1 cellular context compared by ENCODE assay signal in genomic region chr17:72121164-72122001, GRCh38.
A peak's percentile ranks its signal among the peaks of the same experiment; 100 is the strongest.
TF ChIP-seq lines count a peak whose summit lies in the region.

No MANE protein-coding gene starts in this region.

TF ChIP-seq in HepG2, 621 proteins besides CTCF, POLR2A, EP300 and RAD21 (continued from another document and continues in another):
- TF ChIP-seq MAZ (IDR thresholded peaks at IDR 0.05; ENCODE audit: borderline replicate concordance, low read depth, low read length) (no peak), MAZ (CRISPR knock-in tag; IDR thresholded peaks at IDR 0.05; ENCODE audit: low read depth) (peak; percentile 54; the same call in 1 of the 2 replicates), TFDP1 (CRISPR knock-in tag; IDR thresholded peaks at IDR 0.05; ENCODE audit: borderline replicate concordance) (0 out of 2 replicates have a peak, but pooled peaks have one; percentile 22), ZNF354B (CRISPR knock-in tag; IDR thresholded peaks at IDR 0.05) (no peak), ZSCAN29 (CRISPR knock-in tag; conservative IDR thresholded peaks at IDR 0.05) (no peak), ZNF572 (CRISPR knock-in tag; IDR thresholded peaks at IDR 0.05) (no peak; the same call in 1 of the 2 replicates), MED8 (CRISPR knock-in tag; IDR thresholded peaks at IDR 0.05; ENCODE audit: insufficient replicate concordance) (peak; percentile 74), ZNF674 (CRISPR knock-in tag; IDR thresholded peaks at IDR 0.05; ENCODE audit: low read depth) (no peak), CCAR2 (optimal IDR thresholded peaks at IDR 0.05; ENCODE audit: low read depth, low read length) (no peak), ZNF772 (CRISPR knock-in tag; IDR thresholded peaks at IDR 0.05) (no peak), SP2 (CRISPR knock-in tag; IDR thresholded peaks at IDR 0.05) (peak; percentile 61; the same call in 1 of the 2 replicates), NFATC3 (CRISPR knock-in tag; IDR thresholded peaks at IDR 0.05) (no peak), SP1 (IDR thresholded peaks at IDR 0.05) (no peak), SP1 (CRISPR knock-in tag; IDR thresholded peaks at IDR 0.05) (no peak; the same call in 1 of the 2 replicates), TCF7 (IDR thresholded peaks at IDR 0.05; ENCODE audit: low read depth) (no peak), ATF6 (CRISPR knock-in tag; conservative IDR thresholded peaks at IDR 0.05) (no peak), ZMYM4 (CRISPR knock-in tag; IDR thresholded peaks at IDR 0.05) (peak; percentile 29; the same call in 1 of the 2 replicates), IRF2 (CRISPR knock-in tag; IDR thresholded peaks at IDR 0.05) (peak; percentile 6; the same call in 1 of the 2 replicates), HDAC2 (CRISPR knock-in tag; IDR thresholded peaks at IDR 0.05) (peak; percentile 43; the same call in 1 of the 2 replicates), ZBTB4 (CRISPR knock-in tag; IDR thresholded peaks at IDR 0.05; ENCODE audit: borderline replicate concordance) (0 out of 2 replicates have a peak, but pooled peaks have one; percentile 46), HNRNPLL (IDR thresholded peaks at IDR 0.05; ENCODE audit: low read depth, low read length, poor library complexity, severe bottlenecking) (peak; percentile 62), ZNF484 (CRISPR knock-in tag; IDR thresholded peaks at IDR 0.05; ENCODE audit: borderline replicate concordance, low read depth) (no peak), ZNF232 (CRISPR knock-in tag; IDR thresholded peaks at IDR 0.05; ENCODE audit: borderline replicate concordance) (no peak; the same call in 1 of the 2 replicates), ZNF557 (CRISPR knock-in tag; IDR thresholded peaks at IDR 0.05) (no peak), MAFK (conservative IDR thresholded peaks at IDR 0.05 in 1 of 2, IDR thresholded peaks at IDR 0.05 in 1 of 2; ENCODE audit: low read length in 2 of 2) (no peak), HMG20A (CRISPR knock-in tag; IDR thresholded peaks at IDR 0.05; ENCODE audit: borderline replicate concordance) (no peak; the same call in 1 of the 2 replicates), ZBTB37 (CRISPR knock-in tag; IDR thresholded peaks at IDR 0.05) (no peak), SNAI1 (CRISPR knock-in tag; IDR thresholded peaks at IDR 0.05; ENCODE audit: borderline replicate concordance) (no peak), CBX5 (CRISPR knock-in tag; IDR thresholded peaks at IDR 0.05; ENCODE audit: borderline replicate concordance) (peak; percentile 78; the same call in 1 of the 2 replicates)
- TF ChIP-seq, protein P1, sequence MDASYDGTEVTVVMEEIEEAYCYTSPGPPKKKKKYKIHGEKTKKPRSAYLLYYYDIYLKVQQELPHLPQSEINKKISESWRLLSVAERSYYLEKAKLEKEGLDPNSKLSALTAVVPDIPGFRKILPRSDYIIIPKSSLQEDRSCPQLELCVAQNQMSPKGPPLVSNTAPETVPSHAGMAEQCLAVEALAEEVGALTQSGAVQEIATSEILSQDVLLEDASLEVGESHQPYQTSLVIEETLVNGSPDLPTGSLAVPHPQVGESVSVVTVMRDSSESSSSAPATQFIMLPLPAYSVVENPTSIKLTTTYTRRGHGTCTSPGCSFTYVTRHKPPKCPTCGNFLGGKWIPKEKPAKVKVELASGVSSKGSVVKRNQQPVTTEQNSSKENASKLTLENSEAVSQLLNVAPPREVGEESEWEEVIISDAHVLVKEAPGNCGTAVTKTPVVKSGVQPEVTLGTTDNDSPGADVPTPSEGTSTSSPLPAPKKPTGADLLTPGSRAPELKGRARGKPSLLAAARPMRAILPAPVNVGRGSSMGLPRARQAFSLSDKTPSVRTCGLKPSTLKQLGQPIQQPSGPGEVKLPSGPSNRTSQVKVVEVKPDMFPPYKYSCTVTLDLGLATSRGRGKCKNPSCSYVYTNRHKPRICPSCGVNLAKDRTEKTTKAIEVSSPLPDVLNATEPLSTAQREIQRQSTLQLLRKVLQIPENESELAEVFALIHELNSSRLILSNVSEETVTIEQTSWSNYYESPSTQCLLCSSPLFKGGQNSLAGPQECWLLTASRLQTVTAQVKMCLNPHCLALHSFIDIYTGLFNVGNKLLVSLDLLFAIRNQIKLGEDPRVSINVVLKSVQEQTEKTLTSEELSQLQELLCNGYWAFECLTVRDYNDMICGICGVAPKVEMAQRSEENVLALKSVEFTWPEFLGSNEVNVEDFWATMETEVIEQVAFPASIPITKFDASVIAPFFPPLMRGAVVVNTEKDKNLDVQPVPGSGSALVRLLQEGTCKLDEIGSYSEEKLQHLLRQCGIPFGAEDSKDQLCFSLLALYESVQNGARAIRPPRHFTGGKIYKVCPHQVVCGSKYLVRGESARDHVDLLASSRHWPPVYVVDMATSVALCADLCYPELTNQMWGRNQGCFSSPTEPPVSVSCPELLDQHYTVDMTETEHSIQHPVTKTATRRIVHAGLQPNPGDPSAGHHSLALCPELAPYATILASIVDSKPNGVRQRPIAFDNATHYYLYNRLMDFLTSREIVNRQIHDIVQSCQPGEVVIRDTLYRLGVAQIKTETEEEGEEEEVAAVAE (CRISPR knock-in tag; IDR thresholded peaks at IDR 0.05; ENCODE audit: borderline replicate concordance), result no peak; the same call in 1 of the 2 replicates
- TF ChIP-seq, protein P2, sequence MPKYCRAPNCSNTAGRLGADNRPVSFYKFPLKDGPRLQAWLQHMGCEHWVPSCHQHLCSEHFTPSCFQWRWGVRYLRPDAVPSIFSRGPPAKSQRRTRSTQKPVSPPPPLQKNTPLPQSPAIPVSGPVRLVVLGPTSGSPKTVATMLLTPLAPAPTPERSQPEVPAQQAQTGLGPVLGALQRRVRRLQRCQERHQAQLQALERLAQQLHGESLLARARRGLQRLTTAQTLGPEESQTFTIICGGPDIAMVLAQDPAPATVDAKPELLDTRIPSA (CRISPR knock-in tag; IDR thresholded peaks at IDR 0.05; ENCODE audit: borderline replicate concordance), result 0 out of 2 replicates have a peak, but pooled peaks have one; percentile 18
- TF ChIP-seq, protein P3, sequence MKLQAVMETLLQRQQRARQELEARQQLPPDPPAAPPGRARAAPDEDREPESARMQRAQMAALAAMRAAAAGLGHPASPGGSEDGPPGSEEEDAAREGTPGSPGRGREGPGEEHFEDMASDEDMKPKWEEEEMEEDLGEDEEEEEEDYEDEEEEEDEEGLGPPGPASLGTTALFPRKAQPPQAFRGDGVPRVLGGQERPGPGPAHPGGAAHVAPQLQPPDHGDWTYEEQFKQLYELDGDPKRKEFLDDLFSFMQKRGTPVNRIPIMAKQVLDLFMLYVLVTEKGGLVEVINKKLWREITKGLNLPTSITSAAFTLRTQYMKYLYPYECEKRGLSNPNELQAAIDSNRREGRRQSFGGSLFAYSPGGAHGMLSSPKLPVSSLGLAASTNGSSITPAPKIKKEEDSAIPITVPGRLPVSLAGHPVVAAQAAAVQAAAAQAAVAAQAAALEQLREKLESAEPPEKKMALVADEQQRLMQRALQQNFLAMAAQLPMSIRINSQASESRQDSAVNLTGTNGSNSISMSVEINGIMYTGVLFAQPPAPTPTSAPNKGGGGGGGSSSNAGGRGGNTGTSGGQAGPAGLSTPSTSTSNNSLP (IDR thresholded peaks at IDR 0.05; ENCODE audit: low read depth, low read length), result no peak
- TF ChIP-seq, protein P4, sequence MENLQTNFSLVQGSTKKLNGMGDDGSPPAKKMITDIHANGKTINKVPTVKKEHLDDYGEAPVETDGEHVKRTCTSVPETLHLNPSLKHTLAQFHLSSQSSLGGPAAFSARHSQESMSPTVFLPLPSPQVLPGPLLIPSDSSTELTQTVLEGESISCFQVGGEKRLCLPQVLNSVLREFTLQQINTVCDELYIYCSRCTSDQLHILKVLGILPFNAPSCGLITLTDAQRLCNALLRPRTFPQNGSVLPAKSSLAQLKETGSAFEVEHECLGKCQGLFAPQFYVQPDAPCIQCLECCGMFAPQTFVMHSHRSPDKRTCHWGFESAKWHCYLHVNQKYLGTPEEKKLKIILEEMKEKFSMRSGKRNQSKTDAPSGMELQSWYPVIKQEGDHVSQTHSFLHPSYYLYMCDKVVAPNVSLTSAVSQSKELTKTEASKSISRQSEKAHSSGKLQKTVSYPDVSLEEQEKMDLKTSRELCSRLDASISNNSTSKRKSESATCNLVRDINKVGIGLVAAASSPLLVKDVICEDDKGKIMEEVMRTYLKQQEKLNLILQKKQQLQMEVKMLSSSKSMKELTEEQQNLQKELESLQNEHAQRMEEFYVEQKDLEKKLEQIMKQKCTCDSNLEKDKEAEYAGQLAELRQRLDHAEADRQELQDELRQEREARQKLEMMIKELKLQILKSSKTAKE (CRISPR knock-in tag; IDR thresholded peaks at IDR 0.05; ENCODE audit: borderline replicate concordance), result peak; percentile 52
- TF ChIP-seq, protein P5, sequence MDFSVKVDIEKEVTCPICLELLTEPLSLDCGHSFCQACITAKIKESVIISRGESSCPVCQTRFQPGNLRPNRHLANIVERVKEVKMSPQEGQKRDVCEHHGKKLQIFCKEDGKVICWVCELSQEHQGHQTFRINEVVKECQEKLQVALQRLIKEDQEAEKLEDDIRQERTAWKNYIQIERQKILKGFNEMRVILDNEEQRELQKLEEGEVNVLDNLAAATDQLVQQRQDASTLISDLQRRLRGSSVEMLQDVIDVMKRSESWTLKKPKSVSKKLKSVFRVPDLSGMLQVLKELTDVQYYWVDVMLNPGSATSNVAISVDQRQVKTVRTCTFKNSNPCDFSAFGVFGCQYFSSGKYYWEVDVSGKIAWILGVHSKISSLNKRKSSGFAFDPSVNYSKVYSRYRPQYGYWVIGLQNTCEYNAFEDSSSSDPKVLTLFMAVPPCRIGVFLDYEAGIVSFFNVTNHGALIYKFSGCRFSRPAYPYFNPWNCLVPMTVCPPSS (IDR thresholded peaks at IDR 0.05), result no peak
- TF ChIP-seq, protein P6, sequence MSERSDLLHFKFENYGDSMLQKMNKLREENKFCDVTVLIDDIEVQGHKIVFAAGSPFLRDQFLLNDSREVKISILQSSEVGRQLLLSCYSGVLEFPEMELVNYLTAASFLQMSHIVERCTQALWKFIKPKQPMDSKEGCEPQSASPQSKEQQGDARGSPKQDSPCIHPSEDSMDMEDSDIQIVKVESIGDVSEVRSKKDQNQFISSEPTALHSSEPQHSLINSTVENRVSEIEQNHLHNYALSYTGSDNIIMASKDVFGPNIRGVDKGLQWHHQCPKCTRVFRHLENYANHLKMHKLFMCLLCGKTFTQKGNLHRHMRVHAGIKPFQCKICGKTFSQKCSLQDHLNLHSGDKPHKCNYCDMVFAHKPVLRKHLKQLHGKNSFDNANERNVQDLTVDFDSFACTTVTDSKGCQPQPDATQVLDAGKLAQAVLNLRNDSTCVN (CRISPR knock-in tag; IDR thresholded peaks at IDR 0.05; ENCODE audit: borderline replicate concordance), result no peak; the same call in 1 of the 2 replicates
